In the genomic region with DNA sequence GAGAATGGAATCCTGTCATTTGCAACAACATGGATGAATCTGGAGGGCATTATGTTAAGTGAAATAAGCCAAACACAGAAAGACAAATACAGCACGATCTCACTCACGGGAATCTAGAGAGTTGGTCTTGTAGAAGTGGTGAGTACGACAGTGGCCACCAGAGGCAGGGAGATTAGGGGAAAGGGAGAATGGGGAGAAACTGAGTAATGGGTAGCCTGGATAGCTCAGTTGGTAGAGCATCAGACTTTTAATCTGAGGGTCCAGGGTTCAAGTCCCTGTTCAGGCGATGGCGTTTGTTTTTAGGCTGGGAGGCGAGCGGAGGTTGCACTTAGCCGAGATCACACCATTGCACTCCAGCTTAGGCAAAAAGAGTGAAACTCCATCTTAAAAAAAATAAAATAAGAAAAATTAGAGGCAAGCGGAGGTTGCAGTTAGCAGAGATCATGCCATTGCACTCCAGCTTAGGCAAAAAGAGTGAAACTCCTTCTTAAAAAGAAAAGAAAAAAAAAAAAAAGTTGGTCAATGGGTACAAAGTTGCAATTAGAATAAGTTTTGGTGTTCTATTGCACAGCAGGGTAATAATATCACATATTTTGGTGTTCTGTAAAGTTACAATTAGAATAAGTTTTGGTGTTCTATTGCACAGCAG, we compare ENCODE assay signal across 15 cellular contexts.
A peak's percentile ranks its signal among the peaks of the same experiment; 100 is the strongest.
DNase-seq lines count a peak whose midpoint lies in the region; ATAC-seq, FAIRE-seq and TF ChIP-seq lines count a peak whose summit lies in the region.
"Had no signal": no experiment of that assay in that cellular context is flagged by ENCODE, and none has a peak within 500 bp of the region (broad histone marks: within the 10 kb centered on the region; RNA-seq: fewer than 3 reads in every experiment).

No MANE protein-coding gene starts in this region.

- peaks cover 8% of the 10 kb centered on the region for H3K4me1 Mint-ChIP-seq in CD14-positive monocyte
- H3K4me1 Mint-ChIP-seq: activated B cell treated with CpG ODN at 0.5 μM for 24 hours; activated naive CD4-positive, alpha-beta T cell treated with anti-CD3 and anti-CD28 coated beads, Interleukin-2, amount 10 ng/mL, durations not matched to agents 7 days and 5 days had no signal

- H2AFZ ChIP-seq in K562 (ENCODE audit: low read depth, low read length) = no peak overlapping the region

- intact Hi-C loops in K562 (cut with micrococcal nuclease) (no loop called here), CD14-positive monocyte (cut with micrococcal nuclease) (no loop called here)

- no peaks in the 10 kb centered on the region for H3K27me3 ChIP-seq in K562 (ENCODE audit: control insufficient read depth in 2 of 2, insufficient read depth in 2 of 2, low read length in 2 of 2)

- CTCF ChIA-PET in K562 (lab: Yijun Ruan, JAX; ENCODE audit: low intra/inter-chr PET ratio) = no interaction called here

- H3K27me3 Mint-ChIP-seq in CD14-positive monocyte (ENCODE audit: low read depth in 3 of 3) = peaks cover 16 to 33% (median 20%) of the 10 kb centered on the region in 3 donors

- in situ Hi-C loops in K562 (cut with MboI) = no loop called here

- no TSS peak for BruUV-seq in K562 (replicated peaks; lab: Mats Ljungman, UMichigan)

- H3K27ac ChIP-seq in K562 (ENCODE audit: extremely low read depth, low read depth, low read length) = no peak overlapping the region
- H3K27ac ChIP-seq: gastrocnemius medialis had no signal

- H3K4me3 Mint-ChIP-seq in CD14-positive monocyte = no peak overlapping the region
- H3K4me3 Mint-ChIP-seq: activated B cell treated with CpG ODN at 0.5 μM for 24 hours; activated naive CD4-positive, alpha-beta T cell treated with anti-CD3 and anti-CD28 coated beads, Interleukin-2, amount 10 ng/mL, durations not matched to agents 7 days and 5 days had no signal

- WGBS in K562 (ENCODE audit: insufficient coverage, low coverage, missing lambda C conversion rate) = under 1% methylated on average over 9 of the region's 9 CpGs

- no peak overlapping the region for H3K4me3 ChIP-seq in Jurkat, Clone E6-1 (ENCODE audit: low read length)
- H3K4me3 ChIP-seq in K562 = peak overlapping the region; percentile 10; the same call in 1 of the 2 replicates
- H3K4me3 ChIP-seq: gastrocnemius medialis had no signal

- POLR2A ChIA-PET in K562 (lab: Yijun Ruan, JAX) = no interaction called here

- H3K9me1 ChIP-seq in K562 (ENCODE audit: control insufficient read depth, insufficient read depth, low read length) = no peaks in the 10 kb centered on the region

- no peak overlapping the region for H3K4me2 ChIP-seq in K562 (ENCODE audit: insufficient read depth, low read length)

- no peaks in the 10 kb centered on the region for H3K79me2 ChIP-seq in K562 (ENCODE audit: control insufficient read depth, insufficient read depth, low read length)

- DNase-seq in Jurkat, Clone E6-1 (ENCODE audit: low read depth, low spot score) = peak; percentile 30
- DNase-seq in K562 (ENCODE audit: extremely low read depth in 1 of 4, low spot score in 3 of 4) = peak in 2 of 4 experiments; percentile 12 to 26
- DNase-seq in islet precursor cell = peak; percentile 93
- no peak for DNase-seq in CD14-positive monocyte (ENCODE audit: low spot score)
- DNase-seq: activated B cell treated with CpG ODN at 0.5 μM for 24 hours; activated CD8-positive, alpha-beta memory T cell treated with anti-CD3 and anti-CD28 coated beads, Interleukin-2, amount 50 U/mL, for 48 hours; activated naive CD4-positive, alpha-beta T cell treated with anti-CD3 and anti-CD28 coated beads, Interleukin-2, amount 10 ng/mL, durations not matched to agents 7 days and 5 days; C1 segment of cervical spinal cord; DND-41; effector memory CD4-positive, alpha-beta T cell; gastrocnemius medialis; NCI-H2107 had no signal

- no peaks in the 10 kb centered on the region for H4K20me1 ChIP-seq in K562 (replicated peaks; ENCODE audit: control insufficient read depth, insufficient read depth, low read length)

- H3K4me1 ChIP-seq in ES-I3 (ENCODE audit: insufficient read depth, low read length) (no peaks in the 10 kb centered on the region), K562 (replicated peaks in 1 of 2; ENCODE audit: control insufficient read depth in 2 of 2, insufficient read depth in 2 of 2, low read length in 2 of 2) (peaks cover 0 to 5% of the 10 kb centered on the region in 2 experiments; a peak in 2 of 5 replicates)
- H3K4me1 ChIP-seq: gastrocnemius medialis had no signal

- ATAC-seq in K562 = peak; percentile 60; the same call in 2 of the 3 replicates
- no peak for ATAC-seq in GM19452 (IDR thresholded peaks at IDR 0.05; ENCODE audit: unreplicated experiment)
- no peak for ATAC-seq in GM19328 (IDR thresholded peaks at IDR 0.05; ENCODE audit: unreplicated experiment)
- ATAC-seq: gastrocnemius medialis had no signal

- no peaks in the 10 kb centered on the region for H3K36me3 Mint-ChIP-seq in CD14-positive monocyte
- H3K36me3 Mint-ChIP-seq: activated naive CD4-positive, alpha-beta T cell treated with anti-CD3 and anti-CD28 coated beads, Interleukin-2, amount 10 ng/mL, durations not matched to agents 7 days and 5 days had no signal

- TF ChIP-seq CTCF in K562 (IDR thresholded peaks at IDR 0.05 in 2 of 3, conservative IDR thresholded peaks at IDR 0.05 in 1 of 3; ENCODE audit: insufficient read depth in 2 of 3, low read depth in 1 of 3, low read length in 3 of 3) (no peak), CD14-positive monocyte (IDR thresholded peaks at IDR 0.05) (no peak)

- H3K9ac ChIP-seq in ES-I3 (ENCODE audit: low read depth, low read length) (peak overlapping the region; percentile 73; the same call in 1 of the 2 replicates), K562 (ENCODE audit: insufficient read depth in 1 of 2, low read depth in 2 of 2, low read length in 2 of 2) (no peak overlapping the region)

- H3K9me3 Mint-ChIP-seq in CD14-positive monocyte = peaks cover 3 to 18% (median 9%) of the 10 kb centered on the region in 7 donors
- H3K9me3 Mint-ChIP-seq: activated B cell treated with CpG ODN at 0.5 μM for 24 hours; activated naive CD4-positive, alpha-beta T cell treated with anti-CD3 and anti-CD28 coated beads, Interleukin-2, amount 10 ng/mL, durations not matched to agents 7 days and 5 days had no signal

- H3K36me3 ChIP-seq in ES-I3 (ENCODE audit: insufficient read depth, low read length) = no peaks in the 10 kb centered on the region
- no peaks in the 10 kb centered on the region for H3K36me3 ChIP-seq in K562 (ENCODE audit: control insufficient read depth, insufficient read depth, low read length)
- H3K36me3 ChIP-seq: gastrocnemius medialis had no signal

- TF ChIP-seq EP300 in K562 (IDR thresholded peaks at IDR 0.05; ENCODE audit: low read length) = no peak

- TF ChIP-seq POLR2A in K562 (conservative IDR thresholded peaks at IDR 0.05) = no peak

- no peak for TF ChIP-seq RAD21 in K562 (CRISPR knock-in tag; conservative IDR thresholded peaks at IDR 0.05 in 1 of 2, IDR thresholded peaks at IDR 0.05 in 1 of 2)

- H3K9me3 ChIP-seq in ES-I3 (ENCODE audit: control insufficient read depth, insufficient read depth, low read length) (no peaks in the 10 kb centered on the region), K562 (replicated peaks; ENCODE audit: control insufficient read depth, insufficient read depth, low read depth, low read length) (no peaks in the 10 kb centered on the region)
- H3K9me3 ChIP-seq: gastrocnemius medialis had no signal

- FAIRE-seq in K562 (lab: Jason Lieb, UNC) = no peak

- H3K27ac Mint-ChIP-seq in CD14-positive monocyte = no peak overlapping the region
- H3K27ac Mint-ChIP-seq: activated B cell treated with CpG ODN at 0.5 μM for 24 hours; activated naive CD4-positive, alpha-beta T cell treated with anti-CD3 and anti-CD28 coated beads, Interleukin-2, amount 10 ng/mL, durations not matched to agents 7 days and 5 days had no signal

TF ChIP-seq in K562, 482 proteins besides CTCF, POLR2A, EP300 and RAD21 (continues in another document):
- TF ChIP-seq ZSCAN29 (IDR thresholded peaks at IDR 0.05) (no peak), TBP (optimal IDR thresholded peaks at IDR 0.05; ENCODE audit: low read depth, low read length) (peak; percentile 97), POLR2H (tag; IDR thresholded peaks at IDR 0.05; ENCODE audit: low read depth) (peak; percentile 97), ZNF12 (CRISPR knock-in tag; IDR thresholded peaks at IDR 0.05) (no peak)
